25 cellular contexts compared by ENCODE assay signal in genomic region chr6:152068622-152069261, GRCh38.
DNase-seq lines count a peak whose midpoint lies in the region; ATAC-seq and TF ChIP-seq lines count a peak whose summit lies in the region.
"Had no signal": no experiment of that assay in that cellular context is flagged by ENCODE, and none has a peak within 500 bp of the region (broad histone marks: within the 10 kb centered on the region; RNA-seq: fewer than 3 reads in every experiment).

No MANE protein-coding gene starts in this region.

- no peak for TF ChIP-seq RAD21 in Ishikawa (IDR thresholded peaks at IDR 0.05; ENCODE audit: low read depth)

- H3K4me1 ChIP-seq in heart left ventricle = peaks cover 0 to 24% (median 3%) of the 10 kb centered on the region in 12 donors
- H3K4me1 ChIP-seq: colonic mucosa, spleen had no signal

- H3K4me3 ChIP-seq in heart left ventricle = no peak overlapping the region
- H3K4me3 ChIP-seq: ascending aorta, colonic mucosa, spleen, thoracic aorta had no signal

- H3K27me3 ChIP-seq in heart left ventricle = no peaks in the 10 kb centered on the region
- H3K27me3 ChIP-seq: ascending aorta, colonic mucosa, spleen had no signal

- H3K9me3 ChIP-seq in heart left ventricle = no peaks in the 10 kb centered on the region
- H3K9me3 ChIP-seq: ascending aorta, colonic mucosa, spleen, thoracic aorta had no signal

- intact Hi-C loops in heart left ventricle (cut with DNase I) = no loop called here

- DNase-seq in DMS 273 (lab: John Stamatoyannopoulos, UW; ENCODE audit: unreplicated experiment) = peak; percentile 18
- no peak for DNase-seq in DMS 273 treated with DMSO at 0.1 percent for 48 hours (lab: John Stamatoyannopoulos, UW)
- DNase-seq in amniotic epithelial cell (ENCODE audit: low read depth) = peak; percentile 12
- peak in 2 of 5 donors; percentile 35 to 37 for DNase-seq in heart left ventricle
- DNase-seq in GF-D8 (lab: John Stamatoyannopoulos, UW) = no peak
- no peak for DNase-seq in NCI-H524 (lab: John Stamatoyannopoulos, UW)
- DNase-seq: activated CD4-positive, alpha-beta T cell treated with anti-CD3 and anti-CD28 coated beads, Interleukin-2, amount 10 ng/mL, durations not matched to agents 7 days and 5 days; colonic mucosa; DMS79 treated with DMSO at 0.1 percent for 48 hours; endodermal cell; GOT3; mammary epithelial cell; NCI-H1694; NCI-H226; spleen; stimulated activated CD4-positive, alpha-beta T cell treated with anti-CD3 and anti-CD28 coated beads, Interleukin-4, amount 100 ng/mL, for 24 hours; stimulated activated naive CD4-positive, alpha-beta T cell treated with Interleukin-2 at 50 U/mL for 16 hours; T-helper 17 cell had no signal

- TF ChIP-seq POLR2A in heart left ventricle (IDR thresholded peaks at IDR 0.05) = no peak

- ATAC-seq in heart left ventricle (peak in 3 of 4 donors; percentile 53 to 66 (median 56)), GM19397 (IDR thresholded peaks at IDR 0.05; ENCODE audit: unreplicated experiment) (no peak)
- ATAC-seq: activated naive CD4-positive, alpha-beta T cell treated with anti-CD3 and anti-CD28 coated beads, Interleukin-2, amount 50 U/mL, for 72 hours; T-helper 17 cell had no signal

- WGBS in heart left ventricle, 4 donors = 65 to 73% (median 69%) methylated on average over 4 of the region's 4 CpGs

- TF ChIP-seq EP300 in Ishikawa (IDR thresholded peaks at IDR 0.05; ENCODE audit: borderline replicate concordance) = no peak

- no peaks in the 10 kb centered on the region for H3K36me3 ChIP-seq in heart left ventricle
- H3K36me3 ChIP-seq: ascending aorta, colonic mucosa, spleen, thoracic aorta had no signal

- TF ChIP-seq CTCF in heart left ventricle (IDR thresholded peaks at IDR 0.05) = no peak

- no peak overlapping the region for H3K27ac ChIP-seq in heart left ventricle
- H3K27ac ChIP-seq: 22Rv1, ascending aorta, colonic mucosa, spleen, thoracic aorta, VCaP had no signal

TF ChIP-seq in Ishikawa, 13 proteins besides CTCF, POLR2A, EP300 and RAD21:
- TF ChIP-seq NFIC (IDR thresholded peaks at IDR 0.05) = peak; percentile 51
- no peak for TF ChIP-seq REST (IDR thresholded peaks at IDR 0.05; ENCODE audit: low read depth)

Comparison
In these comparisons a context has a peak if more than half of its experiments do, and no peak if none do; other contexts are left out.
1. DNase-seq: peak in DMS 273 (single experiment) and amniotic epithelial cell (single experiment); none in DMS 273 treated with DMSO at 0.1 percent for 48 hours (single experiment), GF-D8 (single experiment) and NCI-H524 (0 of 2).